In the genomic region with DNA sequence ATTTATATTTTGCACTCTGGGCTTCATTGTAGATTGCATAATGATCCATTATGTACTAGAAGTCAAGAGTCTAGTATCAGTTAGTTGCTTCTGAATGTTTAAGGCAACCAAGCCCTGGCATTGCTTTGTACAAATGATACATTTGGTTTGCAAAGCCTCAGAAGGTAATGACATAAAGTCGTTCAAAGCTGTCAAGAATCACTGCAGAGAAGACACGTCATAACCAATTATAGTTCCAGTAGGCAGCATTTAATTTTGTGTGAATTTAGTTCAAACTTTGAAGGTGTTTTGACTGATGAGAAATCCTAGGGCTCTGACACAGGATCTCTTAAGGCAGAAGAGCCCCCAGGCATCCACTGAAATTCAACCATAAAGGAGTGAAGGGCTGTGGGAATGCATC, we compare ENCODE assay signal across 33 cellular contexts.
"Had no signal": no experiment of that assay in that cellular context is flagged by ENCODE, and none has a peak within 500 bp of the region (broad histone marks: within the 10 kb centered on the region; RNA-seq: fewer than 3 reads in every experiment).

No MANE protein-coding gene starts in this region.

- H3K4me1 ChIP-seq: adrenal gland, body of pancreas, breast epithelium had no signal

- H3K9me3 ChIP-seq: adrenal gland, body of pancreas, breast epithelium had no signal

- DNase-seq: activated B cell treated with CpG ODN at 0.5 μM for 24 hours; activated CD4-positive, alpha-beta memory T cell treated with anti-CD3 and anti-CD28 coated beads for 36 hours; activated CD4-positive, alpha-beta T cell treated with anti-CD3 and anti-CD28 coated beads for 4 hours; activated CD4-positive, alpha-beta T cell treated with anti-CD3 and anti-CD28 coated beads, Interleukin-2, amount 10 ng/mL, durations not matched to agents 24 days and 14 days; activated CD4-positive, alpha-beta T cell treated with anti-CD3 and anti-CD28 coated beads, Interleukin-2, amount 50 U/mL, for 1 hour; activated CD4-positive, alpha-beta T cell treated with anti-CD3 and anti-CD28 coated beads, Interleukin-2, amount 50 U/mL, for 4 hours; activated CD4-positive, CD25-positive, alpha-beta regulatory T cell treated with anti-CD3 and anti-CD28 coated beads, Interleukin-2, amount 50 U/mL, for 72 hours; activated CD8-positive, alpha-beta memory T cell treated with anti-CD3 and anti-CD28 coated beads, Interleukin-2, amount 50 U/mL, for 4 hours; activated CD8-positive, alpha-beta T cell treated with anti-CD3 and anti-CD28 coated beads for 36 hours; activated effector memory CD4-positive, alpha-beta T cell treated with anti-CD3 and anti-CD28 coated beads, Interleukin-2, amount 50 U/mL, for 16 hours; activated gamma-delta T cell treated with Interleukin-2 at 50 U/mL for 16 hours; activated naive CD4-positive, alpha-beta T cell; activated naive CD4-positive, alpha-beta T cell treated with anti-CD3 and anti-CD28 coated beads for 36 hours; activated naive CD4-positive, alpha-beta T cell treated with anti-CD3 and anti-CD28 coated beads, Interleukin-2, amount 50 U/mL, for 16 hours; activated naive CD8-positive, alpha-beta T cell treated with anti-CD3 and anti-CD28 coated beads for 36 hours; activated T-cell treated with anti-CD3 and anti-CD28 coated beads for 4 hours; activated T-cell treated with anti-CD3 and anti-CD28 coated beads, Interleukin-2, amount 50 U/mL, for 1 hour; activated T-cell treated with anti-CD3 and anti-CD28 coated beads, Interleukin-2, amount 50 U/mL, for 4 hours; activated T-cell treated with anti-CD3 and anti-CD28 coated beads, Interleukin-2, amount 50 U/mL, for 72 hours; adrenal gland; amniotic stem cell; aorta; body of pancreas; brain microvascular endothelial cell; cerebellar nuclear complex; T-helper 2 cell; T-helper 9 cell had no signal

- H3K27ac ChIP-seq: adrenal gland, body of pancreas, brain microvascular endothelial cell, breast epithelium, VCaP had no signal

- ATAC-seq: activated CD8-positive, alpha-beta T cell treated with anti-CD3 and anti-CD28 coated beads for 36 hours; activated naive CD4-positive, alpha-beta T cell treated with anti-CD3 and anti-CD28 coated beads, Interleukin-2, amount 50 U/mL, for 72 hours; activated T-cell treated with anti-CD3 and anti-CD28 coated beads, Interleukin-2, amount 50 U/mL, for 4 hours; activated T-cell treated with anti-CD3 and anti-CD28 coated beads, Interleukin-2, amount 50 U/mL, for 72 hours; activated T-helper 17 cell treated with anti-CD3 and anti-CD28 coated beads, Interleukin-2, amount 50 U/mL, for 72 hours; body of pancreas had no signal

- H3K27me3 ChIP-seq: adrenal gland, body of pancreas, brain microvascular endothelial cell, breast epithelium had no signal

- H3K4me3 ChIP-seq: adrenal gland, body of pancreas, breast epithelium had no signal

- H3K36me3 ChIP-seq: adrenal gland, brain microvascular endothelial cell, breast epithelium had no signal

- FAIRE-seq: astrocyte, TTC549 had no signal
